19 cellular contexts compared by ENCODE assay signal in the genomic region with DNA sequence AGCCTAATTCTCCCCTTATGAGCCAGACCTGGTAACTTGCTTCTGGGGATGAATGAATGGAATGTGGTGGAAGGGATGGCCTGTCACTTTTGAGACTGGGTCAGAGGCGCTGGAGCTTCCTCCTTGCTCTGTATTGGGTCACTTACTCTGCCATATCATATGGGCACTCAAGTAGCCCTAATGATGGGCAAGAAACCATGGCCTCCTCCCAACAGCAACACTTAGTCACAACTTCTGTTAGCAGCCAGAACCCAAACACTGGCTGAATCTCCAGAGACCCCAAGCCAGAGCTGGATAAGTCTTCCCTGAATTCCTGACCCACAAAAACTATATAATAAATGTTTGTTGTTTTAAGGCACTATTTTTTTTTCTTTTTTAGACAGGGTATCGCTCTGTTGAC. TPM values are rescaled to one million over a fixed set of nuclear protein-coding genes. Genes with fewer than 3 reads are reported as not detected.
A peak's percentile ranks its signal among the peaks of the same experiment; 100 is the strongest.
DNase-seq lines count a peak whose midpoint lies in the region; ATAC-seq and TF ChIP-seq lines count a peak whose summit lies in the region.
"Had no signal": no experiment of that assay in that cellular context is flagged by ENCODE, and none has a peak within 500 bp of the region (broad histone marks: within the 10 kb centered on the region; RNA-seq: fewer than 3 reads in every experiment).

No MANE protein-coding gene starts in this region.

- H3K4me1 Mint-ChIP-seq in activated naive CD4-positive, alpha-beta T cell treated with anti-CD3 and anti-CD28 coated beads for 36 hours (ENCODE audit: low read depth), result peaks cover 56% of the 10 kb centered on the region
- peaks cover 48% of the 10 kb centered on the region for H3K4me1 Mint-ChIP-seq in stimulated activated memory B cell treated with anti-CD40 and anti-IgM and Interleukin-4, amounts not matched to agents 10 μg/mL and 1 μg/mL and 100 μg/mL, for 72 hours

- H3K4me1 ChIP-seq in gastrocnemius medialis, result peaks cover 5% of the 10 kb centered on the region in 2 donors
- H3K4me1 ChIP-seq in suprapubic skin, result peaks cover 35% of the 10 kb centered on the region
- H3K4me1 ChIP-seq: right lobe of liver had no signal

- H3K4me3 ChIP-seq in astrocyte of the cerebellum (ENCODE audit: low read depth, low read length) (no peak overlapping the region), gastrocnemius medialis (no peak overlapping the region), brain microvascular endothelial cell (ENCODE audit: low read depth, low read length) (no peak overlapping the region), suprapubic skin (no peak overlapping the region)
- H3K4me3 ChIP-seq: right lobe of liver, transverse colon had no signal

- TF ChIP-seq CTCF in astrocyte of the cerebellum (IDR thresholded peaks at IDR 0.05; ENCODE audit: low read depth, low read length, missing control alignments) (no peak), gastrocnemius medialis (IDR thresholded peaks at IDR 0.05 in 4 of 5, conservative IDR thresholded peaks at IDR 0.05 in 1 of 5) (no peak), brain microvascular endothelial cell (IDR thresholded peaks at IDR 0.05; ENCODE audit: low read depth, low read length, missing control alignments) (no peak), suprapubic skin (IDR thresholded peaks at IDR 0.05) (no peak)

- TF ChIP-seq EP300 in suprapubic skin (IDR thresholded peaks at IDR 0.05), result no peak

- no peaks in the 10 kb centered on the region for H3K27me3 Mint-ChIP-seq in activated naive CD4-positive, alpha-beta T cell treated with anti-CD3 and anti-CD28 coated beads for 36 hours (ENCODE audit: low read depth)
- H3K27me3 Mint-ChIP-seq in stimulated activated memory B cell treated with anti-CD40 and anti-IgM and Interleukin-4, amounts not matched to agents 10 μg/mL and 1 μg/mL and 100 μg/mL, for 72 hours, result no peaks in the 10 kb centered on the region

- no peaks in the 10 kb centered on the region for H3K36me3 ChIP-seq in gastrocnemius medialis
- H3K36me3 ChIP-seq in brain microvascular endothelial cell (replicated peaks), result no peaks in the 10 kb centered on the region
- H3K36me3 ChIP-seq in suprapubic skin, result no peaks in the 10 kb centered on the region
- H3K36me3 ChIP-seq: right lobe of liver, transverse colon had no signal

- 85% methylated on average over 2 of the region's 2 CpGs for WGBS in suprapubic skin

- CTCF ChIA-PET in activated naive CD4-positive, alpha-beta T cell treated with anti-CD3 and anti-CD28 coated beads for 36 hours (lab: Charles Lee), result interaction anchor here (5.5 kb wide), 1 partner anchor 13 kb away, joined by 36 read pairs; the partner anchor contains the start of gene ACTL10

- TF ChIP-seq POLR2A in gastrocnemius medialis (IDR thresholded peaks at IDR 0.05) (no peak), suprapubic skin (IDR thresholded peaks at IDR 0.05) (no peak)

- H3K4me3 Mint-ChIP-seq in activated naive CD4-positive, alpha-beta T cell treated with anti-CD3 and anti-CD28 coated beads for 36 hours, result no peak overlapping the region
- no peak overlapping the region for H3K4me3 Mint-ChIP-seq in stimulated activated memory B cell treated with anti-CD40 and anti-IgM and Interleukin-4, amounts not matched to agents 10 μg/mL and 1 μg/mL and 100 μg/mL, for 72 hours

- DNase-seq in activated naive CD4-positive, alpha-beta T cell treated with anti-CD3 and anti-CD28 coated beads for 36 hours, result no peak
- no peak for DNase-seq in activated naive CD4-positive, alpha-beta T cell treated with anti-CD3 and anti-CD28 coated beads, Interleukin-2, amount 50 U/mL, for 72 hours (ENCODE audit: low spot score in 2 of 2)
- DNase-seq in LHCN-M2 (ENCODE audit: low read depth) (peak; percentile 49), astrocyte of the cerebellum (ENCODE audit: low read depth) (peak; percentile 28), gastrocnemius medialis (no peak), brain microvascular endothelial cell (no peak), suprapubic skin (ENCODE audit: low spot score in 2 of 2) (no peak)
- DNase-seq: activated naive CD4-positive, alpha-beta T cell treated with anti-CD3 and anti-CD28 coated beads, Interleukin-2, amount 50 U/mL, for 16 hours; DMS 273 treated with DMSO at 0.1 percent for 48 hours; NCI-H2029 treated with DMSO at 0.1 percent for 48 hours; right lobe of liver; stimulated activated CD4-positive, alpha-beta T cell treated with anti-CD3 and anti-CD28 coated beads, Interleukin-2, amount 100 ng/mL, for 24 hours; T1000; transverse colon had no signal

- intact Hi-C loops in activated naive CD4-positive, alpha-beta T cell treated with anti-CD3 and anti-CD28 coated beads for 36 hours (cut with micrococcal nuclease), result no loop called here
- intact Hi-C loops in gastrocnemius medialis (cut with DNase I; ENCODE audit: low total_unique reads), result no loop called here

- H3K27ac ChIP-seq in gastrocnemius medialis, result no peak overlapping the region
- no peak overlapping the region for H3K27ac ChIP-seq in brain microvascular endothelial cell
- no peak overlapping the region for H3K27ac ChIP-seq in suprapubic skin
- H3K27ac ChIP-seq: epithelial cell of prostate, neutrophil, right lobe of liver, transverse colon had no signal

- H3K9me3 ChIP-seq in gastrocnemius medialis, result no peaks in the 10 kb centered on the region
- H3K9me3 ChIP-seq in suprapubic skin, result no peaks in the 10 kb centered on the region
- H3K9me3 ChIP-seq: neutrophil, right lobe of liver, transverse colon had no signal

- H3K9me3 Mint-ChIP-seq in activated naive CD4-positive, alpha-beta T cell treated with anti-CD3 and anti-CD28 coated beads for 36 hours, result no peaks in the 10 kb centered on the region
- no peaks in the 10 kb centered on the region for H3K9me3 Mint-ChIP-seq in activated naive CD4-positive, alpha-beta T cell treated with anti-CD3 and anti-CD28 coated beads, Interleukin-2, amount 50 U/mL, for 72 hours
- H3K9me3 Mint-ChIP-seq in stimulated activated memory B cell treated with anti-CD40 and anti-IgM and Interleukin-4, amounts not matched to agents 10 μg/mL and 1 μg/mL and 100 μg/mL, for 72 hours, result no peaks in the 10 kb centered on the region

- H3K27me3 ChIP-seq in gastrocnemius medialis (no peaks in the 10 kb centered on the region), brain microvascular endothelial cell (replicated peaks) (no peaks in the 10 kb centered on the region), suprapubic skin (no peaks in the 10 kb centered on the region)
- H3K27me3 ChIP-seq: neutrophil, right lobe of liver, transverse colon had no signal

- in situ Hi-C loops in astrocyte of the cerebellum (cut with HindIII; ENCODE audit: low sequenced_read_pairs), result no loop called here
- in situ Hi-C loops in gastrocnemius medialis (cut with MboI; ENCODE audit: low sequenced_read_pairs in 4 of 4), result no loop called here
- in situ Hi-C loops in brain microvascular endothelial cell (cut with HindIII; ENCODE audit: low pct_ligation_motif_present, low sequenced_read_pairs), result no loop called here

- H3K36me3 Mint-ChIP-seq in activated naive CD4-positive, alpha-beta T cell treated with anti-CD3 and anti-CD28 coated beads for 36 hours (ENCODE audit: low read depth), result peaks cover 71% of the 10 kb centered on the region
- peaks cover 19 to 48% of the 10 kb centered on the region in 2 donors for H3K36me3 Mint-ChIP-seq in activated naive CD4-positive, alpha-beta T cell treated with anti-CD3 and anti-CD28 coated beads, Interleukin-2, amount 50 U/mL, for 72 hours
- H3K36me3 Mint-ChIP-seq in stimulated activated memory B cell treated with anti-CD40 and anti-IgM and Interleukin-4, amounts not matched to agents 10 μg/mL and 1 μg/mL and 100 μg/mL, for 72 hours, result no peaks in the 10 kb centered on the region

- ATAC-seq in activated naive CD4-positive, alpha-beta T cell treated with anti-CD3 and anti-CD28 coated beads, Interleukin-2, amount 50 U/mL, for 72 hours, result no peak
- ATAC-seq in stimulated activated memory B cell treated with anti-CD40 and anti-IgM and Interleukin-4, amounts not matched to agents 10 μg/mL and 1 μg/mL and 100 μg/mL, for 72 hours, result no peak
- ATAC-seq in gastrocnemius medialis, result no peak
- ATAC-seq: right lobe of liver had no signal

- H3K27ac Mint-ChIP-seq in activated naive CD4-positive, alpha-beta T cell treated with anti-CD3 and anti-CD28 coated beads for 36 hours, result peak overlapping the region; percentile 8
- H3K27ac Mint-ChIP-seq in activated naive CD4-positive, alpha-beta T cell treated with anti-CD3 and anti-CD28 coated beads, Interleukin-2, amount 50 U/mL, for 72 hours, result peak overlapping the region in 1 of 2 donors; percentile 84
- peak overlapping the region; percentile 32 for H3K27ac Mint-ChIP-seq in stimulated activated memory B cell treated with anti-CD40 and anti-IgM and Interleukin-4, amounts not matched to agents 10 μg/mL and 1 μg/mL and 100 μg/mL, for 72 hours

RNA-seq across cellular contexts. Expression of gene E2F1, which starts 5.5 kb away (rescaled TPM):
- 10 to 100 TPM; 69.3 to 70.0 TPM for total RNA-seq in activated naive CD4-positive, alpha-beta T cell treated with anti-CD3 and anti-CD28 coated beads for 36 hours
- total RNA-seq in activated naive CD4-positive, alpha-beta T cell treated with anti-CD3 and anti-CD28 coated beads, Interleukin-2, amount 50 U/mL, for 72 hours, result 10 to 100 TPM; 62.4 to 76.4 TPM
- 56.2 and 64.2 TPM in 2 replicates for total RNA-seq in LHCN-M2 (2014; rRNA removed)
- polyA plus RNA-seq in LHCN-M2 (2012), result 32.1 TPM
- 1 to 10 TPM in 2 of 4 donors, under 1 TPM in 1, not detected in 1; 1.00 to 2.0 (median 1.4) TPM for total RNA-seq in gastrocnemius medialis
- total RNA-seq in suprapubic skin, result 1 to 10 TPM; 3.5 to 5.6 (median 4.6) TPM

RNA-seq across cellular contexts. Expression of gene NECAB3, which starts 6.5 kb away (rescaled TPM):
- total RNA-seq in activated naive CD4-positive, alpha-beta T cell treated with anti-CD3 and anti-CD28 coated beads for 36 hours, result 10 to 100 TPM; 12.7 to 14.3 TPM
- 10 to 100 TPM; 24.5 to 43.0 TPM for total RNA-seq in activated naive CD4-positive, alpha-beta T cell treated with anti-CD3 and anti-CD28 coated beads, Interleukin-2, amount 50 U/mL, for 72 hours
- total RNA-seq in LHCN-M2 (2014; rRNA removed) (43.4 and 47.5 TPM in 2 replicates), gastrocnemius medialis (100 to 1,000 TPM in 2 of 4 donors, 10 to 100 TPM in 2; 72.3 to 127 (median 107) TPM), suprapubic skin (10 to 100 TPM; 19.9 to 37.5 (median 22.1) TPM)
- polyA plus RNA-seq in LHCN-M2 (2012), result 19.7 TPM

RNA-seq across cellular contexts. Expression of gene ACTL10, which starts 13.9 kb away (rescaled TPM):
- total RNA-seq in activated naive CD4-positive, alpha-beta T cell treated with anti-CD3 and anti-CD28 coated beads for 36 hours, result 1 to 10 TPM in 1 of 2 experiments, under 1 TPM in 1; 0.96 to 1.0 TPM
- 1 to 10 TPM; 1.2 to 2.4 TPM for total RNA-seq in activated naive CD4-positive, alpha-beta T cell treated with anti-CD3 and anti-CD28 coated beads, Interleukin-2, amount 50 U/mL, for 72 hours
- total RNA-seq in LHCN-M2 (2014; rRNA removed) (0.11 and 0.96 TPM in 2 replicates), gastrocnemius medialis (under 1 TPM in 2 of 4 donors, not detected in 2; 0.22 to 0.39 TPM), suprapubic skin (1 to 10 TPM; 1.3 to 4.9 (median 3.0) TPM)
- polyA plus RNA-seq in LHCN-M2 (2012), result 0.18 TPM
- total RNA-seq: H1 had no signal

RNA-seq across cellular contexts. Expression of gene C20orf144, which starts 18.6 kb away (rescaled TPM):
- under 1 TPM; 0.15 to 0.38 TPM for total RNA-seq in activated naive CD4-positive, alpha-beta T cell treated with anti-CD3 and anti-CD28 coated beads for 36 hours
- under 1 TPM; 0.23 to 0.43 TPM for total RNA-seq in activated naive CD4-positive, alpha-beta T cell treated with anti-CD3 and anti-CD28 coated beads, Interleukin-2, amount 50 U/mL, for 72 hours
- 0.06 and 0.11 TPM in 2 replicates for total RNA-seq in LHCN-M2 (2014; rRNA removed)
- polyA plus RNA-seq in LHCN-M2 (2012), result 0.21 TPM
- not detected for total RNA-seq in gastrocnemius medialis
- not detected for total RNA-seq in suprapubic skin
- total RNA-seq: mesenteric fat pad, transverse colon had no signal

RNA-seq across cellular contexts. Expression of gene PXMP4, which starts 39.4 kb away (rescaled TPM):
- total RNA-seq in activated naive CD4-positive, alpha-beta T cell treated with anti-CD3 and anti-CD28 coated beads for 36 hours, result 10 to 100 TPM in 1 of 2 experiments, 1 to 10 TPM in 1; 9.5 to 10.3 TPM
- total RNA-seq in activated naive CD4-positive, alpha-beta T cell treated with anti-CD3 and anti-CD28 coated beads, Interleukin-2, amount 50 U/mL, for 72 hours, result 10 to 100 TPM; 10.3 to 12.5 TPM
- total RNA-seq in LHCN-M2 (2014; rRNA removed) (5.5 and 6.7 TPM in 2 replicates), gastrocnemius medialis (1 to 10 TPM; 3.2 to 7.3 (median 5.3) TPM), suprapubic skin (10 to 100 TPM in 3 of 4 donors, 1 to 10 TPM in 1; 8.7 to 32.4 (median 24.3) TPM)
- polyA plus RNA-seq in LHCN-M2 (2012), result 6.8 TPM

Comparison
In these comparisons a context has a peak if more than half of its experiments do, and no peak if none do; other contexts are left out.
1. DNase-seq: peak in LHCN-M2 (single experiment) and astrocyte of the cerebellum (single experiment); none in activated naive CD4-positive, alpha-beta T cell treated with anti-CD3 and anti-CD28 coated beads for 36 hours (single experiment), activated naive CD4-positive, alpha-beta T cell treated with anti-CD3 and anti-CD28 coated beads, Interleukin-2, amount 50 U/mL, for 72 hours (0 of 2), gastrocnemius medialis (0 of 2), brain microvascular endothelial cell (single experiment) and suprapubic skin (0 of 2).